Comparison of ENCODE assay signal across 15 cellular contexts in the genomic region with DNA sequence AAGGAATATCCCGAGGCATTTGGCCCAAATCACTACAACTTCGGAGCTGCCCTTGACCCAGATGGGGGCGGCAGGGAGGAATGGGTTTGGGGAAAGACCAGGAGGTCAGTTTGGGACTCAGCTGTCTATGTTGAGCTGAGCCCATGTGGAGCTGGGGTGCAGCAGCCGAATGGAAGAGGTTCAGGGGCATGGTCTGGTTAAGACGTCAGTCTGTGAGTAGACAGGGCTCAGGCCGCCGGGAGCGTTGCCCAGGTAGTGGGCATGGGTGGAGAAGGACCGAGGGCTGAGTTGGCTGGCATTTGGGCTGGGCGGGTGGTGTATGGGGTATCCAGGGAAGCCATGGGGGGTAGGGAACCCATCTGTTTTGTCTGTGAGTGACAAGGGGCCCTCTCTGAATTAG. TPM values are rescaled to one million over a fixed set of nuclear protein-coding genes. Genes with fewer than 3 reads are reported as not detected.
DNase-seq lines count a peak whose midpoint lies in the region; ATAC-seq and TF ChIP-seq lines count a peak whose summit lies in the region.
"Had no signal": no experiment of that assay in that cellular context is flagged by ENCODE, and none has a peak within 500 bp of the region (broad histone marks: within the 10 kb centered on the region; RNA-seq: fewer than 3 reads in every experiment).

No MANE protein-coding gene starts in this region.

- H3K27me3 ChIP-seq in CD8-positive, alpha-beta memory T cell (ENCODE audit: insufficient read depth, low read length, poor library complexity, severe bottlenecking), result no peaks in the 10 kb centered on the region

- peaks cover 18% of the 10 kb centered on the region for H3K36me3 Mint-ChIP-seq in activated naive CD4-positive, alpha-beta T cell treated with anti-CD3 and anti-CD28 coated beads, Interleukin-2, amount 50 U/mL, for 24 hours
- peaks cover 22 to 87% (median 22%) of the 10 kb centered on the region in 3 donors for H3K36me3 Mint-ChIP-seq in CD8-positive, alpha-beta memory T cell
- peaks cover 29% of the 10 kb centered on the region for H3K36me3 Mint-ChIP-seq in activated naive CD8-positive, alpha-beta T cell treated with anti-CD3 and anti-CD28 coated beads for 36 hours
- H3K36me3 Mint-ChIP-seq in stimulated activated effector memory CD8-positive, alpha-beta T cell treated with anti-CD3 and anti-CD28 coated beads, Interleukin-12 subunit alpha, Interleukin-12 subunit beta, amount 100 ng/mL, for 72 hours, result peaks cover 100% of the 10 kb centered on the region
- H3K36me3 Mint-ChIP-seq in effector memory CD8-positive, alpha-beta T cell (ENCODE audit: insufficient read depth), result peaks cover 84% of the 10 kb centered on the region

- no peak for TF ChIP-seq CTCF in OCI-LY7 (conservative IDR thresholded peaks at IDR 0.05; ENCODE audit: low read length)

- no TSS peak for BruUV-seq in OCI-LY7 (replicated peaks; lab: Mats Ljungman, UMichigan)

- H3K4me2 ChIP-seq in OCI-LY7 (ENCODE audit: low read length), result no peak overlapping the region

- intact Hi-C loops in OCI-LY7 (cut with micrococcal nuclease; ENCODE audit: unreplicated experiment), result no loop called here

- no peaks in the 10 kb centered on the region for H3K27me3 Mint-ChIP-seq in activated naive CD4-positive, alpha-beta T cell treated with anti-CD3 and anti-CD28 coated beads, Interleukin-2, amount 50 U/mL, for 24 hours
- no peaks in the 10 kb centered on the region for H3K27me3 Mint-ChIP-seq in CD8-positive, alpha-beta memory T cell
- H3K27me3 Mint-ChIP-seq in activated naive CD8-positive, alpha-beta T cell treated with anti-CD3 and anti-CD28 coated beads for 36 hours, result no peaks in the 10 kb centered on the region
- no peaks in the 10 kb centered on the region for H3K27me3 Mint-ChIP-seq in effector memory CD8-positive, alpha-beta T cell
- H3K27me3 Mint-ChIP-seq: B cell had no signal

- peaks cover 11% of the 10 kb centered on the region for H3K4me1 Mint-ChIP-seq in activated naive CD4-positive, alpha-beta T cell treated with anti-CD3 and anti-CD28 coated beads, Interleukin-2, amount 50 U/mL, for 24 hours
- peaks cover 7 to 26% (median 8%) of the 10 kb centered on the region in 3 donors for H3K4me1 Mint-ChIP-seq in CD8-positive, alpha-beta memory T cell
- H3K4me1 Mint-ChIP-seq in activated naive CD8-positive, alpha-beta T cell treated with anti-CD3 and anti-CD28 coated beads for 36 hours, result peaks cover 11% of the 10 kb centered on the region
- peaks cover 20% of the 10 kb centered on the region for H3K4me1 Mint-ChIP-seq in stimulated activated effector memory CD8-positive, alpha-beta T cell treated with anti-CD3 and anti-CD28 coated beads, Interleukin-12 subunit alpha, Interleukin-12 subunit beta, amount 100 ng/mL, for 72 hours
- peaks cover 6 to 18% of the 10 kb centered on the region in 2 donors for H3K4me1 Mint-ChIP-seq in effector memory CD8-positive, alpha-beta T cell (ENCODE audit: low read depth in 2 of 2)
- H3K4me1 Mint-ChIP-seq: B cell had no signal

- POLR2A ChIA-PET in CD8-positive, alpha-beta memory T cell (lab: Charles Lee), result no interaction called here
- POLR2A ChIA-PET in OCI-LY7 (lab: Charles Lee), result interaction anchor here (0.6 kb wide), 1 partner anchor 47 kb away, joined by 6 read pairs; no protein-coding TSS in a partner anchor

- H3K79me2 ChIP-seq in OCI-LY7 (ENCODE audit: insufficient read depth, low read depth, low read length), result no peaks in the 10 kb centered on the region

- no peak overlapping the region for H3K27ac ChIP-seq in CD8-positive, alpha-beta memory T cell (ENCODE audit: low read depth, low read length)
- H3K27ac ChIP-seq in OCI-LY7 (ENCODE audit: low read depth, low read length, poor library complexity, severe bottlenecking), result no peak overlapping the region
- H3K27ac ChIP-seq: HL-60 had no signal

- no peaks in the 10 kb centered on the region for H3K9me2 ChIP-seq in OCI-LY7 (ENCODE audit: insufficient read depth, low read length)

- H3K9me3 ChIP-seq in CD8-positive, alpha-beta memory T cell (ENCODE audit: low read length), result no peaks in the 10 kb centered on the region
- no peaks in the 10 kb centered on the region for H3K9me3 ChIP-seq in OCI-LY7 (ENCODE audit: low read length)

- CTCF ChIA-PET in CD8-positive, alpha-beta memory T cell (lab: Charles Lee), result interaction anchor here (1.2 kb wide), 1 partner anchor 14 kb away, joined by 3 read pairs; no protein-coding TSS in a partner anchor
- CTCF ChIA-PET in OCI-LY7 (lab: Charles Lee; ENCODE audit: unreplicated experiment), result no interaction called here

- no peaks in the 10 kb centered on the region for H4K20me1 ChIP-seq in OCI-LY7 (ENCODE audit: insufficient read depth, low read length)

- H3K4me3 ChIP-seq in CD8-positive, alpha-beta memory T cell (ENCODE audit: low read length), result no peak overlapping the region
- no peak overlapping the region for H3K4me3 ChIP-seq in OCI-LY7 (ENCODE audit: low read depth, low read length, poor library complexity, severe bottlenecking)

- H2AFZ ChIP-seq in OCI-LY7 (ENCODE audit: low read length), result no peak overlapping the region

- no peaks in the 10 kb centered on the region for H3K9me3 Mint-ChIP-seq in activated naive CD4-positive, alpha-beta T cell treated with anti-CD3 and anti-CD28 coated beads, Interleukin-2, amount 50 U/mL, for 24 hours
- no peaks in the 10 kb centered on the region for H3K9me3 Mint-ChIP-seq in CD8-positive, alpha-beta memory T cell
- H3K9me3 Mint-ChIP-seq in activated naive CD8-positive, alpha-beta T cell treated with anti-CD3 and anti-CD28 coated beads for 36 hours, result no peaks in the 10 kb centered on the region
- no peaks in the 10 kb centered on the region for H3K9me3 Mint-ChIP-seq in stimulated activated effector memory CD8-positive, alpha-beta T cell treated with anti-CD3 and anti-CD28 coated beads, Interleukin-12 subunit alpha, Interleukin-12 subunit beta, amount 100 ng/mL, for 72 hours
- H3K9me3 Mint-ChIP-seq in effector memory CD8-positive, alpha-beta T cell, result no peaks in the 10 kb centered on the region
- H3K9me3 Mint-ChIP-seq: HFFc6 had no signal

- no peak overlapping the region for H3K4me3 Mint-ChIP-seq in activated naive CD4-positive, alpha-beta T cell treated with anti-CD3 and anti-CD28 coated beads, Interleukin-2, amount 50 U/mL, for 24 hours
- H3K4me3 Mint-ChIP-seq in CD8-positive, alpha-beta memory T cell, result peak overlapping the region in 1 of 7 donors; percentile 27
- no peak overlapping the region for H3K4me3 Mint-ChIP-seq in activated naive CD8-positive, alpha-beta T cell treated with anti-CD3 and anti-CD28 coated beads for 36 hours
- no peak overlapping the region for H3K4me3 Mint-ChIP-seq in stimulated activated effector memory CD8-positive, alpha-beta T cell treated with anti-CD3 and anti-CD28 coated beads, Interleukin-12 subunit alpha, Interleukin-12 subunit beta, amount 100 ng/mL, for 72 hours
- no peak overlapping the region for H3K4me3 Mint-ChIP-seq in effector memory CD8-positive, alpha-beta T cell
- H3K4me3 Mint-ChIP-seq: B cell, HFFc6 had no signal

- peaks cover 5% of the 10 kb centered on the region for H3K4me1 ChIP-seq in CD8-positive, alpha-beta memory T cell (ENCODE audit: insufficient read depth, low read length)
- H3K4me1 ChIP-seq in OCI-LY7 (ENCODE audit: insufficient read depth, low read length, poor library complexity, severe bottlenecking), result no peaks in the 10 kb centered on the region

- H3K36me3 ChIP-seq in CD8-positive, alpha-beta memory T cell (ENCODE audit: insufficient read depth, low read length), result peaks cover 69% of the 10 kb centered on the region
- peaks cover 92% of the 10 kb centered on the region for H3K36me3 ChIP-seq in OCI-LY7 (ENCODE audit: insufficient read depth, low read length)

- no peak for ATAC-seq in stimulated activated effector memory CD8-positive, alpha-beta T cell treated with anti-CD3 and anti-CD28 coated beads, Interleukin-12 subunit alpha, Interleukin-12 subunit beta, amount 100 ng/mL, for 72 hours
- ATAC-seq in effector memory CD8-positive, alpha-beta T cell (replicated peaks), result no peak

- peak overlapping the region; percentile 68 for H3K27ac Mint-ChIP-seq in activated naive CD4-positive, alpha-beta T cell treated with anti-CD3 and anti-CD28 coated beads, Interleukin-2, amount 50 U/mL, for 24 hours
- peak overlapping the region in 5 of 8 donors; percentile 45 to 86 (median 75) for H3K27ac Mint-ChIP-seq in CD8-positive, alpha-beta memory T cell
- peak overlapping the region; percentile 23 for H3K27ac Mint-ChIP-seq in activated naive CD8-positive, alpha-beta T cell treated with anti-CD3 and anti-CD28 coated beads for 36 hours
- H3K27ac Mint-ChIP-seq in stimulated activated effector memory CD8-positive, alpha-beta T cell treated with anti-CD3 and anti-CD28 coated beads, Interleukin-12 subunit alpha, Interleukin-12 subunit beta, amount 100 ng/mL, for 72 hours, result peak overlapping the region; percentile 41
- peak overlapping the region in 1 of 2 donors; percentile 89 for H3K27ac Mint-ChIP-seq in effector memory CD8-positive, alpha-beta T cell
- H3K27ac Mint-ChIP-seq: B cell, HFFc6 had no signal

- DNase-seq in activated naive CD4-positive, alpha-beta T cell treated with anti-CD3 and anti-CD28 coated beads, Interleukin-2, amount 50 U/mL, for 16 hours, result no peak
- no peak for DNase-seq in CD8-positive, alpha-beta memory T cell
- DNase-seq in activated naive CD8-positive, alpha-beta T cell treated with anti-CD3 and anti-CD28 coated beads for 36 hours, result no peak
- no peak for DNase-seq in stimulated activated effector memory CD8-positive, alpha-beta T cell treated with anti-CD3 and anti-CD28 coated beads, Interleukin-12 subunit alpha, Interleukin-12 subunit beta, amount 100 ng/mL, for 72 hours (ENCODE audit: low spot score in 2 of 2)
- DNase-seq in OCI-LY7 (ENCODE audit: low spot score), result no peak
- no peak for DNase-seq in effector memory CD8-positive, alpha-beta T cell
- DNase-seq: ACHN, GOT3, HFFc6, NCI-H146, NCI-H2081 treated with DMSO at 0.1 percent for 48 hours, NCI-H524 had no signal

RNA-seq across cellular contexts. Expression of gene SCN1B, which starts 9.3 kb away (rescaled TPM):
- 1 to 10 TPM; 1.1 to 1.9 TPM for total RNA-seq in CD8-positive, alpha-beta memory T cell
- 1.3 TPM for polyA plus RNA-seq in CD8-positive, alpha-beta memory T cell
- under 1 TPM; 0.45 to 0.98 TPM for total RNA-seq in activated naive CD8-positive, alpha-beta T cell treated with anti-CD3 and anti-CD28 coated beads for 36 hours
- total RNA-seq in OCI-LY7 (2014; rRNA removed; shearing (Covaris generic)), result 0.41 and 0.59 TPM in 2 replicates
- 3.1 and 3.6 TPM in 2 replicates for total RNA-seq in OCI-LY7 (2022)

RNA-seq across cellular contexts. Expression of gene HPN, which starts 20.5 kb away (rescaled TPM):
- total RNA-seq in CD8-positive, alpha-beta memory T cell, result not detected
- 0.53 TPM for polyA plus RNA-seq in CD8-positive, alpha-beta memory T cell
- total RNA-seq in activated naive CD8-positive, alpha-beta T cell treated with anti-CD3 and anti-CD28 coated beads for 36 hours, result under 1 TPM in 1 of 2 experiments, not detected in 1; 0.31 TPM
- 0.19 TPM in 1 of 2 replicates, not detected in the other for total RNA-seq in OCI-LY7 (2014; rRNA removed; shearing (Covaris generic))
- 0.17 TPM in 1 of 2 replicates, not detected in the other for total RNA-seq in OCI-LY7 (2022)
- total RNA-seq: B cell, HFFc6 had no signal

RNA-seq across cellular contexts. Expression of gene GRAMD1A, which starts 20.9 kb away (rescaled TPM):
- total RNA-seq in CD8-positive, alpha-beta memory T cell, result 100 to 1,000 TPM; 205 to 218 TPM
- polyA plus RNA-seq in CD8-positive, alpha-beta memory T cell, result 51.4 TPM
- 100 to 1,000 TPM; 135 to 140 TPM for total RNA-seq in activated naive CD8-positive, alpha-beta T cell treated with anti-CD3 and anti-CD28 coated beads for 36 hours
- 67.9 and 84.2 TPM in 2 replicates for total RNA-seq in OCI-LY7 (2014; rRNA removed; shearing (Covaris generic))
- 124 and 133 TPM in 2 replicates for total RNA-seq in OCI-LY7 (2022)

RNA-seq across cellular contexts. Expression of gene ZNF792, which starts 57.0 kb away (rescaled TPM):
- 1 to 10 TPM; 7.4 to 7.5 TPM for total RNA-seq in CD8-positive, alpha-beta memory T cell
- polyA plus RNA-seq in CD8-positive, alpha-beta memory T cell, result 15.4 TPM
- total RNA-seq in activated naive CD8-positive, alpha-beta T cell treated with anti-CD3 and anti-CD28 coated beads for 36 hours, result 1 to 10 TPM; 3.4 to 4.6 TPM
- 8.0 and 8.3 TPM in 2 replicates for total RNA-seq in OCI-LY7 (2014; rRNA removed; shearing (Covaris generic))
- 9.5 TPM in 2 replicates for total RNA-seq in OCI-LY7 (2022)
